ENCODE assay signal across 19 cellular contexts in genomic region chr6:788058-788457, GRCh38.
DNase-seq lines count a peak whose midpoint lies in the region; ATAC-seq, FAIRE-seq and TF ChIP-seq lines count a peak whose summit lies in the region.
"Had no signal": no experiment of that assay in that cellular context is flagged by ENCODE, and none has a peak within 500 bp of the region (broad histone marks: within the 10 kb centered on the region; RNA-seq: fewer than 3 reads in every experiment).

No MANE protein-coding gene starts in this region.

- no peaks in the 10 kb centered on the region for H4K20me1 ChIP-seq in HepG2 (ENCODE audit: insufficient read depth, low read length)
- H4K20me1 ChIP-seq in K562 (replicated peaks; ENCODE audit: control insufficient read depth, insufficient read depth, low read length), result no peaks in the 10 kb centered on the region

- H3K27me3 ChIP-seq in HepG2 (ENCODE audit: control insufficient read depth in 1 of 2, insufficient read depth in 2 of 2, low read length in 2 of 2), result peaks cover 0 to 33% of the 10 kb centered on the region in 2 experiments; a peak in 4 of 5 replicates
- H3K27me3 ChIP-seq in right lobe of liver, result no peaks in the 10 kb centered on the region
- peaks cover 21 to 38% of the 10 kb centered on the region in 2 experiments; a peak in 4 of 5 replicates for H3K27me3 ChIP-seq in K562 (ENCODE audit: control insufficient read depth in 2 of 2, insufficient read depth in 2 of 2, low read length in 2 of 2)
- H3K27me3 ChIP-seq: Peyer's patch had no signal

- FAIRE-seq in HepG2 (lab: Jason Lieb, UNC) (no peak), K562 (lab: Jason Lieb, UNC) (no peak)
- FAIRE-seq: frontal cortex had no signal

- BruUV-seq in HepG2 (replicated peaks; lab: Mats Ljungman, UMichigan) (no TSS peak), K562 (replicated peaks; lab: Mats Ljungman, UMichigan) (no TSS peak)

- H3K79me2 ChIP-seq in HepG2 (ENCODE audit: insufficient read depth, low read length), result no peaks in the 10 kb centered on the region
- no peaks in the 10 kb centered on the region for H3K79me2 ChIP-seq in K562 (ENCODE audit: control insufficient read depth, insufficient read depth, low read length)
- H3K79me2 ChIP-seq: parathyroid adenoma had no signal

- peaks cover 5% of the 10 kb centered on the region for H3K36me3 Mint-ChIP-seq in activated CD8-positive, alpha-beta T cell treated with anti-CD3 and anti-CD28 coated beads, Interleukin-2, amount 10 ng/mL, durations not matched to agents 7 days and 5 days (ENCODE audit: low read depth)
- no peaks in the 10 kb centered on the region for H3K36me3 Mint-ChIP-seq in stimulated activated memory B cell treated with anti-CD40 and anti-IgM and Interleukin-4, amounts not matched to agents 10 μg/mL and 1 μg/mL and 100 μg/mL, for 72 hours

- in situ Hi-C loops in HepG2 (cut with HindIII; ENCODE audit: extremely low pct_ligation_motif_present, low pct_unique_long_range_greater_than_20kb) (no loop called here), K562 (cut with MboI) (no loop called here)

- no peak for ATAC-seq in HepG2
- no peak for ATAC-seq in right lobe of liver
- peak; percentile 57 for ATAC-seq in activated CD8-positive, alpha-beta T cell treated with anti-CD3 and anti-CD28 coated beads, Interleukin-2, amount 10 ng/mL, durations not matched to agents 7 days and 5 days
- no peak for ATAC-seq in K562
- ATAC-seq in stimulated activated naive CD8-positive, alpha-beta T cell treated with anti-CD3 and anti-CD28 coated beads, Interleukin-15, amount 100 ng/mL, for 72 hours, result peak; percentile 74
- no peak for ATAC-seq in GM18511 (IDR thresholded peaks at IDR 0.05; ENCODE audit: unreplicated experiment)
- no peak for ATAC-seq in stimulated activated memory B cell treated with anti-CD40 and anti-IgM and Interleukin-4, amounts not matched to agents 10 μg/mL and 1 μg/mL and 100 μg/mL, for 72 hours
- ATAC-seq in HG02840 (IDR thresholded peaks at IDR 0.05; ENCODE audit: low FRiP score, unreplicated experiment), result no peak
- ATAC-seq: SK-N-SH treated with all-trans-retinoic acid at 6 μM for 48 hours had no signal

- no peak for TF ChIP-seq RAD21 in HepG2 (CRISPR knock-in tag; IDR thresholded peaks at IDR 0.05)
- TF ChIP-seq RAD21 in K562 (CRISPR knock-in tag; conservative IDR thresholded peaks at IDR 0.05 in 1 of 2, IDR thresholded peaks at IDR 0.05 in 1 of 2), result no peak

- DNase-seq in HepG2 (ENCODE audit: low spot score), result no peak
- no peak for DNase-seq in right lobe of liver
- DNase-seq in activated CD8-positive, alpha-beta T cell treated with anti-CD3 and anti-CD28 coated beads, Interleukin-2, amount 10 ng/mL, durations not matched to agents 7 days and 5 days, result peak; percentile 68
- no peak for DNase-seq in K562 (ENCODE audit: extremely low read depth in 1 of 4, low spot score in 3 of 4)
- DNase-seq in stimulated activated naive CD8-positive, alpha-beta T cell treated with anti-CD3 and anti-CD28 coated beads, Interleukin-15, amount 100 ng/mL, for 72 hours, result peak in 1 of 2 donors; percentile 56
- DNase-seq: left ventricle myocardium inferior, NCI-H1048, NCI-H2107, NCI-H774, Peyer's patch had no signal

- H3K36me3 ChIP-seq in HepG2 (replicated peaks in 1 of 2; ENCODE audit: control insufficient read depth in 1 of 2, insufficient read depth in 2 of 2, low read length in 2 of 2), result no peaks in the 10 kb centered on the region
- H3K36me3 ChIP-seq in right lobe of liver, result no peaks in the 10 kb centered on the region
- no peaks in the 10 kb centered on the region for H3K36me3 ChIP-seq in K562 (ENCODE audit: control insufficient read depth, insufficient read depth, low read length)
- H3K36me3 ChIP-seq: left ventricle myocardium inferior, Peyer's patch, suprapubic skin had no signal

- H3K4me1 ChIP-seq in HepG2 (ENCODE audit: insufficient read depth, low read length) (no peaks in the 10 kb centered on the region), right lobe of liver (no peaks in the 10 kb centered on the region), K562 (replicated peaks in 1 of 2; ENCODE audit: control insufficient read depth in 2 of 2, insufficient read depth in 2 of 2, low read length in 2 of 2) (no peaks in the 10 kb centered on the region; a peak in 1 of 5 replicates)
- H3K4me1 ChIP-seq: left ventricle myocardium inferior, parathyroid adenoma, Peyer's patch, suprapubic skin had no signal

- H3K9me3 Mint-ChIP-seq in activated CD8-positive, alpha-beta T cell treated with anti-CD3 and anti-CD28 coated beads, Interleukin-2, amount 10 ng/mL, durations not matched to agents 7 days and 5 days (ENCODE audit: insufficient read depth), result peaks cover 7% of the 10 kb centered on the region
- H3K9me3 Mint-ChIP-seq in stimulated activated naive CD8-positive, alpha-beta T cell treated with anti-CD3 and anti-CD28 coated beads, Interleukin-15, amount 100 ng/mL, for 72 hours, result peaks cover 0 to 7% of the 10 kb centered on the region in 2 donors
- H3K9me3 Mint-ChIP-seq in stimulated activated memory B cell treated with anti-CD40 and anti-IgM and Interleukin-4, amounts not matched to agents 10 μg/mL and 1 μg/mL and 100 μg/mL, for 72 hours, result no peaks in the 10 kb centered on the region

- POLR2A ChIA-PET in HepG2 (lab: Yijun Ruan, JAX) (no interaction called here), K562 (lab: Yijun Ruan, JAX) (interaction anchor here (0.6 kb wide), 1 partner anchor 602 kb away, joined by 3 read pairs; no protein-coding TSS in a partner anchor)
- POLR2A ChIA-PET in activated CD8-positive, alpha-beta T cell treated with anti-CD3 and anti-CD28 coated beads, Interleukin-2, amount 10 ng/mL, durations not matched to agents 7 days and 5 days (lab: Charles Lee), result no interaction called here

- 46% methylated on average over 8 of the region's 8 CpGs for WGBS in HepG2 (ENCODE audit: low lambda C conversion rate)
- WGBS in right lobe of liver (ENCODE audit: insufficient coverage, low coverage, low lambda C conversion rate, missing lambda C conversion rate), result 31% methylated on average over 7 of the region's 8 CpGs
- WGBS in K562 (ENCODE audit: insufficient coverage, low coverage, missing lambda C conversion rate), result 24% methylated on average over 8 of the region's 8 CpGs

- no peak overlapping the region for H3K9ac ChIP-seq in HepG2 (ENCODE audit: insufficient read depth, low read depth, low read length)
- H3K9ac ChIP-seq in K562 (ENCODE audit: insufficient read depth in 1 of 2, low read depth in 2 of 2, low read length in 2 of 2), result no peak overlapping the region
- H3K9ac ChIP-seq: parathyroid adenoma had no signal

- no peak overlapping the region for H2AFZ ChIP-seq in HepG2 (ENCODE audit: low read length)
- no peak overlapping the region for H2AFZ ChIP-seq in K562 (ENCODE audit: low read depth, low read length)
- H2AFZ ChIP-seq: parathyroid adenoma had no signal

- no peak overlapping the region for H3K4me3 ChIP-seq in HepG2 (replicated peaks in 1 of 3; ENCODE audit: insufficient read depth in 1 of 3, low read depth in 2 of 3, low read length in 3 of 3)
- H3K4me3 ChIP-seq in right lobe of liver, result no peak overlapping the region
- H3K4me3 ChIP-seq in K562, result no peak overlapping the region
- H3K4me3 ChIP-seq: left ventricle myocardium inferior, Peyer's patch, suprapubic skin had no signal

- H3K27ac ChIP-seq in HepG2 (ENCODE audit: extremely low read length, insufficient read depth, low read length) (no peak overlapping the region), right lobe of liver (no peak overlapping the region), K562 (ENCODE audit: extremely low read depth, low read depth, low read length) (no peak overlapping the region)
- H3K27ac ChIP-seq: epithelial cell of prostate, left ventricle myocardium inferior, parathyroid adenoma, Peyer's patch, suprapubic skin had no signal

- H3K4me1 Mint-ChIP-seq in activated CD8-positive, alpha-beta T cell treated with anti-CD3 and anti-CD28 coated beads, Interleukin-2, amount 10 ng/mL, durations not matched to agents 7 days and 5 days (ENCODE audit: low read depth), result peaks cover 20% of the 10 kb centered on the region
- H3K4me1 Mint-ChIP-seq in stimulated activated naive CD8-positive, alpha-beta T cell treated with anti-CD3 and anti-CD28 coated beads, Interleukin-15, amount 100 ng/mL, for 72 hours, result peaks cover 31% of the 10 kb centered on the region
- H3K4me1 Mint-ChIP-seq in stimulated activated memory B cell treated with anti-CD40 and anti-IgM and Interleukin-4, amounts not matched to agents 10 μg/mL and 1 μg/mL and 100 μg/mL, for 72 hours, result peaks cover 9% of the 10 kb centered on the region

- TF ChIP-seq POLR2A in HepG2 (IDR thresholded peaks at IDR 0.05; ENCODE audit: insufficient read depth in 1 of 2, low read depth in 2 of 2, low read length in 2 of 2) (no peak), right lobe of liver (IDR thresholded peaks at IDR 0.05) (no peak), K562 (conservative IDR thresholded peaks at IDR 0.05) (no peak)

- no peaks in the 10 kb centered on the region for H3K9me1 ChIP-seq in K562 (ENCODE audit: control insufficient read depth, insufficient read depth, low read length)

- no peak overlapping the region for H3K4me2 ChIP-seq in HepG2 (ENCODE audit: low read depth, low read length)
- H3K4me2 ChIP-seq in K562 (ENCODE audit: insufficient read depth, low read length), result no peak overlapping the region

- CTCF ChIA-PET in HepG2 (lab: Yijun Ruan, JAX; ENCODE audit: low intra/inter-chr PET ratio, low total read pairs), result interaction anchor here (1.6 kb wide), 1 partner anchor 599 kb away, joined by 3 read pairs; no protein-coding TSS in a partner anchor
- CTCF ChIA-PET in activated CD8-positive, alpha-beta T cell treated with anti-CD3 and anti-CD28 coated beads, Interleukin-2, amount 10 ng/mL, durations not matched to agents 7 days and 5 days (lab: Charles Lee), result interaction anchor here (0.8 to 1.9 kb wide), 5 partner anchors 9 to 195 kb away, joined by 3 to 6 read pairs (median 3); no protein-coding TSS in a partner anchor
- CTCF ChIA-PET in K562 (lab: Yijun Ruan, JAX; ENCODE audit: low intra/inter-chr PET ratio), result interaction anchor here (1.2 kb wide), 1 partner anchor 594 kb away, joined by 3 read pairs; no protein-coding TSS in a partner anchor

- intact Hi-C loops in HepG2 (cut with micrococcal nuclease; ENCODE audit: unreplicated experiment), result no loop called here
- intact Hi-C loops in right lobe of liver (cut with DNase I), result loop anchor here in 1 of 2 donors (10.0 kb wide), 2 partner anchors 193 to 607 kb away; no protein-coding TSS in a partner anchor
- intact Hi-C loops in K562 (cut with micrococcal nuclease), result no loop called here

- H3K4me3 Mint-ChIP-seq in activated CD8-positive, alpha-beta T cell treated with anti-CD3 and anti-CD28 coated beads, Interleukin-2, amount 10 ng/mL, durations not matched to agents 7 days and 5 days, result peak overlapping the region; percentile 11
- peak overlapping the region; percentile 74 to 76 for H3K4me3 Mint-ChIP-seq in stimulated activated naive CD8-positive, alpha-beta T cell treated with anti-CD3 and anti-CD28 coated beads, Interleukin-15, amount 100 ng/mL, for 72 hours
- H3K4me3 Mint-ChIP-seq in stimulated activated memory B cell treated with anti-CD40 and anti-IgM and Interleukin-4, amounts not matched to agents 10 μg/mL and 1 μg/mL and 100 μg/mL, for 72 hours, result no peak overlapping the region
- H3K4me3 Mint-ChIP-seq: dendritic cell treated with granulocyte-macrophage colony-stimulating factor and Interleukin-4, amounts not matched to agents 40 ng/mL and 50 ng/mL, for 4 days had no signal

- peaks cover 21% of the 10 kb centered on the region for H3K27me3 Mint-ChIP-seq in activated CD8-positive, alpha-beta T cell treated with anti-CD3 and anti-CD28 coated beads, Interleukin-2, amount 10 ng/mL, durations not matched to agents 7 days and 5 days (ENCODE audit: low read depth)
- H3K27me3 Mint-ChIP-seq in stimulated activated naive CD8-positive, alpha-beta T cell treated with anti-CD3 and anti-CD28 coated beads, Interleukin-15, amount 100 ng/mL, for 72 hours, result peaks cover 22% of the 10 kb centered on the region
- H3K27me3 Mint-ChIP-seq in stimulated activated memory B cell treated with anti-CD40 and anti-IgM and Interleukin-4, amounts not matched to agents 10 μg/mL and 1 μg/mL and 100 μg/mL, for 72 hours, result peaks cover 44% of the 10 kb centered on the region

- H3K9me3 ChIP-seq in HepG2 (ENCODE audit: low read length) (no peaks in the 10 kb centered on the region), right lobe of liver (no peaks in the 10 kb centered on the region), K562 (replicated peaks; ENCODE audit: control insufficient read depth, insufficient read depth, low read depth, low read length) (no peaks in the 10 kb centered on the region; the same call in 1 of the 2 replicates)
- H3K9me3 ChIP-seq: left ventricle myocardium inferior, Peyer's patch, suprapubic skin had no signal

- no peak for TF ChIP-seq EP300 in HepG2 (IDR thresholded peaks at IDR 0.05; ENCODE audit: low read depth in 2 of 2, low read length in 2 of 2)
- no peak for TF ChIP-seq EP300 in HepG2 (CRISPR knock-in tag; IDR thresholded peaks at IDR 0.05; ENCODE audit: borderline replicate concordance)
- no peak for TF ChIP-seq EP300 in K562 (IDR thresholded peaks at IDR 0.05; ENCODE audit: low read length)

- TF ChIP-seq CTCF in HepG2 (CRISPR knock-in tag; IDR thresholded peaks at IDR 0.05), result no peak
- no peak for TF ChIP-seq CTCF in right lobe of liver (IDR thresholded peaks at IDR 0.05)
- no peak for TF ChIP-seq CTCF in K562 (IDR thresholded peaks at IDR 0.05 in 2 of 3, conservative IDR thresholded peaks at IDR 0.05 in 1 of 3; ENCODE audit: insufficient read depth in 2 of 3, low read depth in 1 of 3, low read length in 3 of 3)

- peak overlapping the region; percentile 26 for H3K27ac Mint-ChIP-seq in activated CD8-positive, alpha-beta T cell treated with anti-CD3 and anti-CD28 coated beads, Interleukin-2, amount 10 ng/mL, durations not matched to agents 7 days and 5 days
- peak overlapping the region; percentile 10 to 49 for H3K27ac Mint-ChIP-seq in stimulated activated naive CD8-positive, alpha-beta T cell treated with anti-CD3 and anti-CD28 coated beads, Interleukin-15, amount 100 ng/mL, for 72 hours
- H3K27ac Mint-ChIP-seq in stimulated activated memory B cell treated with anti-CD40 and anti-IgM and Interleukin-4, amounts not matched to agents 10 μg/mL and 1 μg/mL and 100 μg/mL, for 72 hours, result no peak overlapping the region
- H3K27ac Mint-ChIP-seq: dendritic cell treated with granulocyte-macrophage colony-stimulating factor and Interleukin-4, amounts not matched to agents 40 ng/mL and 50 ng/mL, for 4 days had no signal

Comparison
In these comparisons a context has a peak if more than half of its experiments do, and no peak if none do; other contexts are left out.
1. ATAC-seq: peak in activated CD8-positive, alpha-beta T cell treated with anti-CD3 and anti-CD28 coated beads, Interleukin-2, amount 10 ng/mL, durations not matched to agents 7 days and 5 days (single experiment) and stimulated activated naive CD8-positive, alpha-beta T cell treated with anti-CD3 and anti-CD28 coated beads, Interleukin-15, amount 100 ng/mL, for 72 hours (single experiment); none in HepG2 (single experiment), right lobe of liver (0 of 4), K562 (single experiment), GM18511 (single experiment), stimulated activated memory B cell treated with anti-CD40 and anti-IgM and Interleukin-4, amounts not matched to agents 10 μg/mL and 1 μg/mL and 100 μg/mL, for 72 hours (single experiment) and HG02840 (single experiment).